ENCODE assay signal across 1 cellular context in genomic region chr6:98836962-98837944, GRCh38.
TF ChIP-seq lines count a peak whose summit lies in the region.

No MANE protein-coding gene starts in this region.

TF ChIP-seq in IMR-90, 13 proteins besides CTCF, POLR2A, EP300 and RAD21:
- TF ChIP-seq MAFK (IDR thresholded peaks at IDR 0.05; ENCODE audit: low read depth, low read length) (peak; percentile 70), SMC3 (IDR thresholded peaks at IDR 0.05; ENCODE audit: low read depth, low read length) (no peak)
TF ChIP-seq in IMR-90: peak in this region for 1.
